ENCODE assay signal across 1 cellular context in genomic region chr2:222774941-222775340, GRCh38.
TF ChIP-seq lines count a peak whose summit lies in the region.

No MANE protein-coding gene starts in this region.

TF ChIP-seq in WTC11, 78 proteins besides CTCF, POLR2A, EP300 and RAD21 (continued from another document):
- TF ChIP-seq, protein P1, sequence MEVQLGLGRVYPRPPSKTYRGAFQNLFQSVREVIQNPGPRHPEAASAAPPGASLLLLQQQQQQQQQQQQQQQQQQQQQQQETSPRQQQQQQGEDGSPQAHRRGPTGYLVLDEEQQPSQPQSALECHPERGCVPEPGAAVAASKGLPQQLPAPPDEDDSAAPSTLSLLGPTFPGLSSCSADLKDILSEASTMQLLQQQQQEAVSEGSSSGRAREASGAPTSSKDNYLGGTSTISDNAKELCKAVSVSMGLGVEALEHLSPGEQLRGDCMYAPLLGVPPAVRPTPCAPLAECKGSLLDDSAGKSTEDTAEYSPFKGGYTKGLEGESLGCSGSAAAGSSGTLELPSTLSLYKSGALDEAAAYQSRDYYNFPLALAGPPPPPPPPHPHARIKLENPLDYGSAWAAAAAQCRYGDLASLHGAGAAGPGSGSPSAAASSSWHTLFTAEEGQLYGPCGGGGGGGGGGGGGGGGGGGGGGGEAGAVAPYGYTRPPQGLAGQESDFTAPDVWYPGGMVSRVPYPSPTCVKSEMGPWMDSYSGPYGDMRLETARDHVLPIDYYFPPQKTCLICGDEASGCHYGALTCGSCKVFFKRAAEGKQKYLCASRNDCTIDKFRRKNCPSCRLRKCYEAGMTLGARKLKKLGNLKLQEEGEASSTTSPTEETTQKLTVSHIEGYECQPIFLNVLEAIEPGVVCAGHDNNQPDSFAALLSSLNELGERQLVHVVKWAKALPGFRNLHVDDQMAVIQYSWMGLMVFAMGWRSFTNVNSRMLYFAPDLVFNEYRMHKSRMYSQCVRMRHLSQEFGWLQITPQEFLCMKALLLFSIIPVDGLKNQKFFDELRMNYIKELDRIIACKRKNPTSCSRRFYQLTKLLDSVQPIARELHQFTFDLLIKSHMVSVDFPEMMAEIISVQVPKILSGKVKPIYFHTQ (CRISPR knock-in tag; IDR thresholded peaks at IDR 0.05): no peak
